8 cellular contexts compared by ENCODE assay signal in genomic region chr19:48588670-48589399, GRCh38. TPM values are rescaled to one million over a fixed set of nuclear protein-coding genes. Genes with fewer than 3 reads are reported as not detected.
DNase-seq lines count a peak whose midpoint lies in the region; ATAC-seq and TF ChIP-seq lines count a peak whose summit lies in the region.

No MANE protein-coding gene starts in this region.

- H3K4me3 ChIP-seq in BE2C (ENCODE audit: low read depth, low read length) (peak overlapping the region; percentile 47), HFF-Myc (replicated peaks; ENCODE audit: low read depth, low read length) (peak overlapping the region; percentile 19; the same call in 1 of the 2 replicates), dorsolateral prefrontal cortex (peak overlapping the region in 57 of 59 donors; percentile 22 to 68 (median 47)), right lobe of liver (peak overlapping the region in 1 of 3 donors; percentile 29)

- WGBS in right lobe of liver (ENCODE audit: insufficient coverage, low coverage, low lambda C conversion rate, missing lambda C conversion rate), result 2% methylated on average over 27 of the region's 36 CpGs

- TF ChIP-seq POLR2A in right lobe of liver (IDR thresholded peaks at IDR 0.05), result no peak

- ATAC-seq in right lobe of liver (peak; percentile 78 to 84 (median 82)), GM21390 (IDR thresholded peaks at IDR 0.05; ENCODE audit: unreplicated experiment) (no peak)

- H3K36me3 ChIP-seq in BE2C (no peaks in the 10 kb centered on the region), right lobe of liver (no peaks in the 10 kb centered on the region)

- H3K27ac ChIP-seq in dorsolateral prefrontal cortex, result peak overlapping the region in 2 of 59 donors; percentile 19 to 21
- H3K27ac ChIP-seq in right lobe of liver, result no peak overlapping the region

- no peaks in the 10 kb centered on the region for H3K4me1 ChIP-seq in BE2C
- peaks cover 0 to 3% (median 0%) of the 10 kb centered on the region in 4 donors for H3K4me1 ChIP-seq in right lobe of liver

- H3K9me3 ChIP-seq in BE2C, result no peaks in the 10 kb centered on the region
- H3K9me3 ChIP-seq in right lobe of liver, result no peaks in the 10 kb centered on the region

- peak; percentile 90 for TF ChIP-seq CTCF in BE2C (IDR thresholded peaks at IDR 0.05; ENCODE audit: low read depth, low read length)
- peak; percentile 92 for TF ChIP-seq CTCF in HFF-Myc (IDR thresholded peaks at IDR 0.05; ENCODE audit: low read depth, low read length, missing control alignments)
- TF ChIP-seq CTCF in dorsolateral prefrontal cortex (IDR thresholded peaks at IDR 0.05 in 54 of 56, conservative IDR thresholded peaks at IDR 0.05 in 2 of 56; ENCODE audit: low read depth in 1 of 56, partially characterized antibody in 56 of 56), result peak; percentile 58 to 93 (median 87)
- peak; percentile 86 to 94 (median 92) for TF ChIP-seq CTCF in right lobe of liver (IDR thresholded peaks at IDR 0.05)

- H3K27me3 ChIP-seq in BE2C (no peaks in the 10 kb centered on the region), dorsolateral prefrontal cortex (no peaks in the 10 kb centered on the region), right lobe of liver (no peaks in the 10 kb centered on the region)

- intact Hi-C loops in dorsolateral prefrontal cortex (cut with DNase I), result loop anchor here in 1 of 2 donors (5.0 kb wide), 2 partner anchors 267 to 322 kb away; a partner anchor contains a TSS
- intact Hi-C loops in right lobe of liver (cut with DNase I), result no loop called here

- DNase-seq in BE2C (peak; percentile 94), HFF-Myc (ENCODE audit: extremely low read depth, low read depth) (peak; percentile 48), NCI-H69 (lab: John Stamatoyannopoulos, UW) (peak; percentile 92), dorsolateral prefrontal cortex (peak; percentile 81 to 91 (median 88)), right lobe of liver (peak; percentile 89 to 92 (median 90))
- DNase-seq in activated CD4-positive, alpha-beta T cell treated with anti-CD3 and anti-CD28 coated beads, Interleukin-2, amount 50 U/mL, for 4 hours, result peak; percentile 81 to 84
- DNase-seq in stimulated activated CD4-positive, alpha-beta T cell treated with anti-CD3 and anti-CD28 coated beads, Interleukin-4, amount 100 ng/mL, for 24 hours, result peak; percentile 87

RNA-seq across cellular contexts. Expression of gene SPACA4, which starts 17.7 kb away (rescaled TPM):
- not detected for polyA plus RNA-seq in BE2C (2012; ENCODE audit: insufficient read depth, insufficient read length, low read depth)
- total RNA-seq in dorsolateral prefrontal cortex, result not detected
- total RNA-seq in right lobe of liver, result not detected

RNA-seq across cellular contexts. Expression of gene FAM83E, which starts 26.0 kb away (rescaled TPM):
- 0.48 TPM for polyA plus RNA-seq in BE2C (2012; ENCODE audit: insufficient read depth, insufficient read length, low read depth)
- 1 to 10 TPM in 13 of 120 experiments, under 1 TPM in 18, not detected in 89; 0.25 to 2.6 (median 0.96) TPM for total RNA-seq in dorsolateral prefrontal cortex
- total RNA-seq in right lobe of liver, result under 1 TPM in 2 of 6 experiments, not detected in 4; 0.22 to 0.37 TPM

RNA-seq across cellular contexts. Expression of gene RPL18, which starts 30.1 kb away (rescaled TPM):
- 1,689 TPM for polyA plus RNA-seq in BE2C (2012; ENCODE audit: insufficient read depth, insufficient read length, low read depth)
- total RNA-seq in dorsolateral prefrontal cortex, result 100 to 1,000 TPM; 354 to 681 (median 462) TPM
- 100 to 1,000 TPM; 355 to 867 (median 385) TPM for total RNA-seq in right lobe of liver

RNA-seq across cellular contexts. Expression of gene SPHK2, which starts 30.5 kb away (rescaled TPM):
- 41.5 TPM for polyA plus RNA-seq in BE2C (2012; ENCODE audit: insufficient read depth, insufficient read length, low read depth)
- 10 to 100 TPM; 40.7 to 88.8 (median 62.5) TPM for total RNA-seq in dorsolateral prefrontal cortex
- 10 to 100 TPM; 11.4 to 30.1 (median 17.2) TPM for total RNA-seq in right lobe of liver

RNA-seq across cellular contexts. Expression of gene SULT2B1, which starts 36.9 kb away (rescaled TPM):
- not detected for polyA plus RNA-seq in BE2C (2012; ENCODE audit: insufficient read depth, insufficient read length, low read depth)
- total RNA-seq in dorsolateral prefrontal cortex (1 to 10 TPM in 61 of 120 experiments, under 1 TPM in 35, not detected in 24; 0.38 to 4.8 (median 1.2) TPM), right lobe of liver (under 1 TPM in 1 of 6 experiments, not detected in 5; 0.61 TPM)
